23 cellular contexts compared by ENCODE assay signal in genomic region chr21:37537391-37537996, GRCh38.
DNase-seq lines count a peak whose midpoint lies in the region; ATAC-seq, FAIRE-seq and TF ChIP-seq lines count a peak whose summit lies in the region.
"Had no signal": no experiment of that assay in that cellular context is flagged by ENCODE, and none has a peak within 500 bp of the region (broad histone marks: within the 10 kb centered on the region; RNA-seq: fewer than 3 reads in every experiment).

No MANE protein-coding gene starts in this region.

- no peaks in the 10 kb centered on the region for H3K36me3 ChIP-seq in heart right ventricle
- H3K36me3 ChIP-seq in GM12878 (ENCODE audit: control insufficient read depth in 2 of 2, insufficient read depth in 2 of 2, low read length in 1 of 2) = no peaks in the 10 kb centered on the region
- H3K36me3 ChIP-seq: BLaER1, MG63 had no signal

- H3K27me3 ChIP-seq in right cardiac atrium (ENCODE audit: control insufficient read depth, insufficient read depth) (no peaks in the 10 kb centered on the region), heart right ventricle (no peaks in the 10 kb centered on the region), GM12878 (replicated peaks in 1 of 2; ENCODE audit: control insufficient read depth in 2 of 2, insufficient read depth in 2 of 2, low read length in 1 of 2) (no peaks in the 10 kb centered on the region; a peak in 1 of 4 replicates)
- H3K27me3 ChIP-seq: BLaER1 had no signal

- H3K4me1 Mint-ChIP-seq in naive thymus-derived CD8-positive, alpha-beta T cell = peaks cover 0 to 2% (median 0%) of the 10 kb centered on the region in 4 donors

- H3K27ac ChIP-seq in right cardiac atrium (ENCODE audit: low read length) = peak overlapping the region; percentile 37
- H3K27ac ChIP-seq in heart right ventricle = no peak overlapping the region
- no peak overlapping the region for H3K27ac ChIP-seq in GM12878 (ENCODE audit: control insufficient read depth, insufficient read depth)
- H3K27ac ChIP-seq in coronary artery = no peak overlapping the region
- H3K27ac ChIP-seq: BLaER1, SK-N-MC had no signal

- H3K27ac Mint-ChIP-seq in naive thymus-derived CD8-positive, alpha-beta T cell = no peak overlapping the region
- H3K27ac Mint-ChIP-seq: CD8-positive, alpha-beta T cell had no signal

- intact Hi-C loops in right cardiac atrium (cut with DNase I) (no loop called here), heart right ventricle (cut with DNase I) (no loop called here), GM12878 (cut with micrococcal nuclease; ENCODE audit: unreplicated experiment) (no loop called here)

- H3K4me1 ChIP-seq in right cardiac atrium (ENCODE audit: control insufficient read depth, insufficient read depth, low read length) (no peaks in the 10 kb centered on the region), heart right ventricle (peaks cover 0 to 10% (median 0%) of the 10 kb centered on the region in 9 donors), GM12878 (ENCODE audit: control insufficient read depth, insufficient read depth, low read length) (peaks cover 3% of the 10 kb centered on the region; the same call in 1 of the 2 replicates)

- POLR2A ChIA-PET in GM12878 (lab: Charles Lee) = interaction anchor here (0.7 kb wide), 1 partner anchor 14 kb away, joined by 4 read pairs; no protein-coding TSS in a partner anchor
- POLR2A ChIA-PET in naive thymus-derived CD8-positive, alpha-beta T cell (lab: Charles Lee) = no interaction called here

- H3K27me3 Mint-ChIP-seq in naive thymus-derived CD8-positive, alpha-beta T cell = peaks cover 31 to 55% (median 47%) of the 10 kb centered on the region in 5 donors

- no peak overlapping the region for H2AFZ ChIP-seq in GM12878 (ENCODE audit: control insufficient read depth, low read depth, low read length)

- CTCF ChIA-PET in GM12878 (lab: Yijun Ruan, JAX) = no interaction called here

- no peak overlapping the region for H3K9ac ChIP-seq in GM12878 (ENCODE audit: control insufficient read depth, insufficient read depth, low read length)
- H3K9ac ChIP-seq: BLaER1 had no signal

- H3K9me3 Mint-ChIP-seq in naive thymus-derived CD8-positive, alpha-beta T cell = peaks cover 6 to 24% (median 14%) of the 10 kb centered on the region in 9 donors

- in situ Hi-C loops in GM12878 (cut with MboI) = no loop called here

- BruUV-seq in GM12878 (replicated peaks; lab: Mats Ljungman, UMichigan) = no TSS peak

- TF ChIP-seq CTCF in heart right ventricle (IDR thresholded peaks at IDR 0.05) (no peak), GM12878 (IDR thresholded peaks at IDR 0.05 in 2 of 3, conservative IDR thresholded peaks at IDR 0.05 in 1 of 3; ENCODE audit: control insufficient read depth in 2 of 3, extremely low read depth in 1 of 3, insufficient read depth in 1 of 3, low read depth in 3 of 3, low read length in 3 of 3) (no peak), coronary artery (IDR thresholded peaks at IDR 0.05) (no peak)

- TF ChIP-seq EP300 in GM12878 (IDR thresholded peaks at IDR 0.05; ENCODE audit: borderline replicate concordance in 1 of 2, control insufficient read depth in 1 of 2, low read depth in 2 of 2, low read length in 2 of 2) = no peak

- no peaks in the 10 kb centered on the region for H4K20me1 ChIP-seq in GM12878 (ENCODE audit: control insufficient read depth, insufficient read depth)
- H4K20me1 ChIP-seq: BLaER1 had no signal

- no peak for TF ChIP-seq RAD21 in GM12878 (IDR thresholded peaks at IDR 0.05; ENCODE audit: insufficient read depth, low read depth, low read length)

- no peak for ATAC-seq in right cardiac atrium
- ATAC-seq in heart right ventricle = no peak
- ATAC-seq in GM12878 = no peak
- no peak for ATAC-seq in naive thymus-derived CD8-positive, alpha-beta T cell
- ATAC-seq: CD8-positive, alpha-beta T cell; HepG2; Panc1; Right ventricle myocardium inferior had no signal

- RAD21 ChIA-PET in GM12878 (lab: Charles Lee; ENCODE audit: unreplicated experiment) = no interaction called here

- no peak for TF ChIP-seq POLR2A in GM12878 (IDR thresholded peaks at IDR 0.05; ENCODE audit: low read depth, low read length)

- H3K4me3 ChIP-seq in right cardiac atrium (ENCODE audit: low read length) (no peak overlapping the region), heart right ventricle (no peak overlapping the region), GM12878 (no peak overlapping the region), coronary artery (no peak overlapping the region)
- H3K4me3 ChIP-seq: BLaER1, MG63, SK-N-MC had no signal

- no peak overlapping the region for H3K4me3 Mint-ChIP-seq in naive thymus-derived CD8-positive, alpha-beta T cell
- H3K4me3 Mint-ChIP-seq: CD8-positive, alpha-beta T cell had no signal

- no peaks in the 10 kb centered on the region for H3K79me2 ChIP-seq in GM12878 (ENCODE audit: control insufficient read depth, insufficient read depth, low read length)

- SMC1A ChIA-PET in GM12878 (lab: Charles Lee; ENCODE audit: uncharacterized antibody, unreplicated experiment) = interaction anchor here (1.6 kb wide), 1 partner anchor 12 kb away, joined by 4 read pairs; no protein-coding TSS in a partner anchor

- H3K9me3 ChIP-seq in right cardiac atrium (ENCODE audit: control insufficient read depth, low read length) = no peaks in the 10 kb centered on the region
- H3K9me3 ChIP-seq in heart right ventricle = peaks cover 0 to 34% (median 15%) of the 10 kb centered on the region in 11 donors
- peaks cover 4% of the 10 kb centered on the region for H3K9me3 ChIP-seq in GM12878 (replicated peaks; ENCODE audit: control insufficient read depth, insufficient read depth, low read length)

- peaks cover 0 to 31% (median 15%) of the 10 kb centered on the region in 3 donors for H3K36me3 Mint-ChIP-seq in naive thymus-derived CD8-positive, alpha-beta T cell

- 91% methylated on average over 4 of the region's 4 CpGs for WGBS in right cardiac atrium
- 92 to 93% methylated on average over 4 of the region's 4 CpGs for WGBS in heart right ventricle, 2 donors
- WGBS in GM12878 (ENCODE audit: insufficient coverage, insufficient replicate concordance, low lambda C conversion rate, missing lambda C conversion rate) = 71% methylated on average over 4 of the region's 4 CpGs

- no peak overlapping the region for H3K4me2 ChIP-seq in GM12878 (ENCODE audit: control insufficient read depth, insufficient read depth)
- H3K4me2 ChIP-seq: BLaER1 had no signal

- no peak for DNase-seq in right cardiac atrium
- no peak for DNase-seq in heart right ventricle
- DNase-seq in GM12878 (ENCODE audit: low read depth, low spot score) = no peak
- DNase-seq in mesenteric fat pad (ENCODE audit: low spot score) = peak; percentile 72
- no peak for DNase-seq in EL
- no peak for DNase-seq in naive thymus-derived CD8-positive, alpha-beta T cell
- DNase-seq in coronary artery (ENCODE audit: low spot score) = no peak
- DNase-seq: CD8-positive, alpha-beta T cell; DND-41; GOT3; MG63; NCI-H1092 treated with DMSO at 0.1 percent for 48 hours; NCI-H2107; NCI-H2227 treated with DMSO at 0.1 percent for 48 hours; NCI-H524 had no signal

- FAIRE-seq in GM12878 (lab: Jason Lieb, UNC) = no peak
- FAIRE-seq: A204.1, GM12891, GM18507, HepG2 had no signal

TF ChIP-seq in GM12878, 131 proteins besides CTCF, POLR2A, EP300 and RAD21:
- 0 out of 2 replicates have a peak, but pooled peaks have one; percentile 15 for TF ChIP-seq TAF1 (IDR thresholded peaks at IDR 0.05; ENCODE audit: borderline replicate concordance, low read depth, low read length)
- no peak for TF ChIP-seq ZBTB40 (IDR thresholded peaks at IDR 0.05; ENCODE audit: borderline replicate concordance)
- TF ChIP-seq MTA3 (IDR thresholded peaks at IDR 0.05; ENCODE audit: borderline replicate concordance, low read length) = no peak
